25 cellular contexts compared by ENCODE assay signal in the genomic region with DNA sequence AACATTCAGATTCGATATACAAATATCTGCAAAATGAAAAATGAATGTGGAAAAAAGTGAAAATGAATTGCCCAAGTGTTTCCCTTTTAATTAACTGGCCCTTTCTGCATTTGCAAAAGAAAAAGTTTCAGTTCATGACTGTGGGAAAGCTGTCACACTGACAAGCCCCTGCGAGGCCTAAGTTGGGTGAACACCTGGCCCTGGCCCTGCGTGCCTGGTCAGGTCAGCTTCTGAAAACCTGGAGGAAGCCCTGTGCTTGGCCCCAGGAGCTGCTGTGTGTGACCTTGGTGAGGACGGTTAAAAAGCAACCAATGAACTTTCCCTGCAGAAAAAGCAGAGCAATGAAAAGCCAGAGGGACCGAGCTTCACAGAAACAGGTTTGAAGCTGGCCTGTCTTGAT. TPM values are rescaled to one million over a fixed set of nuclear protein-coding genes. Genes with fewer than 3 reads are reported as not detected.
"Had no signal": no experiment of that assay in that cellular context is flagged by ENCODE, and none has a peak within 500 bp of the region (broad histone marks: within the 10 kb centered on the region; RNA-seq: fewer than 3 reads in every experiment).

No MANE protein-coding gene starts in this region.

- H3K27me3 ChIP-seq: colonic mucosa had no signal

- H3K4me3 ChIP-seq: colonic mucosa, SK-N-MC had no signal

- ATAC-seq: activated T-cell treated with anti-CD3 and anti-CD28 coated beads, Interleukin-2, amount 50 U/mL, for 72 hours; PC-3; T-cell had no signal

- H3K27ac ChIP-seq: colonic mucosa, SK-N-MC had no signal

- DNase-seq: activated B cell treated with CpG ODN at 0.5 μM for 24 hours; activated CD4-positive, alpha-beta memory T cell treated with anti-CD3 and anti-CD28 coated beads, Interleukin-2, amount 10 ng/mL, durations not matched to agents 7 days and 5 days; activated CD4-positive, alpha-beta T cell treated with anti-CD3 and anti-CD28 coated beads for 1 hour; activated CD4-positive, alpha-beta T cell treated with anti-CD3 and anti-CD28 coated beads, Interleukin-2, amount 50 U/mL, for 1 hour; activated CD8-positive, alpha-beta memory T cell treated with anti-CD3 and anti-CD28 coated beads, Interleukin-2, amount 50 U/mL, for 4 hours; activated gamma-delta T cell treated with Interleukin-2 at 50 U/mL for 16 hours; activated naive CD4-positive, alpha-beta T cell treated with anti-CD3 and anti-CD28 coated beads, Interleukin-2, amount 10 ng/mL, durations not matched to agents 7 days and 5 days; activated naive CD8-positive, alpha-beta T cell treated with anti-CD3 and anti-CD28 coated beads for 36 hours; activated T-cell treated with anti-CD3 and anti-CD28 coated beads, Interleukin-2, amount 50 U/mL, for 72 hours; caudate nucleus; colonic mucosa; MV-4-11; NCI-H1105; NCI-H1436; NCI-H1694 treated with DMSO at 0.1 percent for 48 hours; NCI-H2029 treated with DMSO at 0.1 percent for 48 hours; NCI-H510A treated with DMSO at 0.1 percent for 48 hours; NCI-H69; PC-3; SIG-M5; T-cell; T-helper 2 cell; T1000 had no signal

- H3K9me3 ChIP-seq: colonic mucosa had no signal

- H3K4me1 ChIP-seq: colonic mucosa had no signal

- H3K36me3 ChIP-seq: colonic mucosa had no signal

RNA-seq across cellular contexts. Expression of gene SHC3, which starts 41.0 kb away (rescaled TPM):
- total RNA-seq: activated B cell treated with CpG ODN at 0.5 μM for 24 hours; activated CD4-positive, alpha-beta memory T cell treated with anti-CD3 and anti-CD28 coated beads, Interleukin-2, amount 10 ng/mL, durations not matched to agents 7 days and 5 days; activated naive CD8-positive, alpha-beta T cell treated with anti-CD3 and anti-CD28 coated beads for 36 hours; activated T-cell treated with anti-CD3 and anti-CD28 coated beads, Interleukin-2, amount 50 U/mL, for 72 hours; activated T-helper 2 cell treated with anti-CD3 and anti-CD28 coated beads, Interferon-gamma antibody, Interleukin-2, Interleukin-4, amounts not matched to agents 10 μg/mL and 5 μg/mL and 100 μg/mL, durations not matched to agents 14 hours and 24 hours and 36 hours had no signal
